14 cellular contexts compared by ENCODE assay signal in genomic region chr7:16260236-16260728, GRCh38.
DNase-seq lines count a peak whose midpoint lies in the region; ATAC-seq lines count a peak whose summit lies in the region.
"Had no signal": no experiment of that assay in that cellular context is flagged by ENCODE, and none has a peak within 500 bp of the region (broad histone marks: within the 10 kb centered on the region; RNA-seq: fewer than 3 reads in every experiment).

No MANE protein-coding gene starts in this region.

- ATAC-seq in GM18907 (IDR thresholded peaks at IDR 0.05; ENCODE audit: unreplicated experiment) (peak; percentile 85), GM21619 (IDR thresholded peaks at IDR 0.05; ENCODE audit: unreplicated experiment) (peak; percentile 88), HG03378 (IDR thresholded peaks at IDR 0.05; ENCODE audit: unreplicated experiment) (peak; percentile 51)
- ATAC-seq in stimulated activated effector memory CD8-positive, alpha-beta T cell treated with anti-CD3 and anti-CD28 coated beads, Interleukin-12 subunit alpha, Interleukin-12 subunit beta, amount 100 ng/mL, for 72 hours = no peak
- ATAC-seq in activated naive CD8-positive, alpha-beta T cell treated with anti-CD3 and anti-CD28 coated beads, Interleukin-2, amount 50 U/mL, for 24 hours = no peak
- ATAC-seq in activated naive CD4-positive, alpha-beta T cell treated with anti-CD3 and anti-CD28 coated beads, Interleukin-2, amount 50 U/mL, for 72 hours = no peak
- ATAC-seq: left ventricle myocardium superior had no signal

- no peaks in the 10 kb centered on the region for H3K9me3 Mint-ChIP-seq in stimulated activated effector memory CD8-positive, alpha-beta T cell treated with anti-CD3 and anti-CD28 coated beads, Interleukin-12 subunit alpha, Interleukin-12 subunit beta, amount 100 ng/mL, for 72 hours
- H3K9me3 Mint-ChIP-seq in activated T-helper 2 cell treated with anti-CD3 and anti-CD28 coated beads, Interferon-gamma antibody, Interleukin-2, Interleukin-4, amounts not matched to agents 10 μg/mL and 5 μg/mL and 100 μg/mL, durations not matched to agents 14 hours and 24 hours and 36 hours = peaks cover 2% of the 10 kb centered on the region
- no peaks in the 10 kb centered on the region for H3K9me3 Mint-ChIP-seq in activated naive CD8-positive, alpha-beta T cell treated with anti-CD3 and anti-CD28 coated beads, Interleukin-2, amount 50 U/mL, for 24 hours
- H3K9me3 Mint-ChIP-seq in activated naive CD4-positive, alpha-beta T cell treated with anti-CD3 and anti-CD28 coated beads, Interleukin-2, amount 50 U/mL, for 72 hours = no peaks in the 10 kb centered on the region

- H3K27ac Mint-ChIP-seq in stimulated activated effector memory CD8-positive, alpha-beta T cell treated with anti-CD3 and anti-CD28 coated beads, Interleukin-12 subunit alpha, Interleukin-12 subunit beta, amount 100 ng/mL, for 72 hours = no peak overlapping the region
- no peak overlapping the region for H3K27ac Mint-ChIP-seq in activated T-helper 2 cell treated with anti-CD3 and anti-CD28 coated beads, Interferon-gamma antibody, Interleukin-2, Interleukin-4, amounts not matched to agents 10 μg/mL and 5 μg/mL and 100 μg/mL, durations not matched to agents 14 hours and 24 hours and 36 hours
- H3K27ac Mint-ChIP-seq in activated naive CD8-positive, alpha-beta T cell treated with anti-CD3 and anti-CD28 coated beads, Interleukin-2, amount 50 U/mL, for 24 hours = no peak overlapping the region
- no peak overlapping the region for H3K27ac Mint-ChIP-seq in activated naive CD4-positive, alpha-beta T cell treated with anti-CD3 and anti-CD28 coated beads, Interleukin-2, amount 50 U/mL, for 72 hours
- H3K27ac Mint-ChIP-seq: brain had no signal

- no peaks in the 10 kb centered on the region for H3K36me3 Mint-ChIP-seq in stimulated activated effector memory CD8-positive, alpha-beta T cell treated with anti-CD3 and anti-CD28 coated beads, Interleukin-12 subunit alpha, Interleukin-12 subunit beta, amount 100 ng/mL, for 72 hours
- no peaks in the 10 kb centered on the region for H3K36me3 Mint-ChIP-seq in activated T-helper 2 cell treated with anti-CD3 and anti-CD28 coated beads, Interferon-gamma antibody, Interleukin-2, Interleukin-4, amounts not matched to agents 10 μg/mL and 5 μg/mL and 100 μg/mL, durations not matched to agents 14 hours and 24 hours and 36 hours (ENCODE audit: low read depth)
- peaks cover 2% of the 10 kb centered on the region for H3K36me3 Mint-ChIP-seq in activated naive CD8-positive, alpha-beta T cell treated with anti-CD3 and anti-CD28 coated beads, Interleukin-2, amount 50 U/mL, for 24 hours (ENCODE audit: low read depth)
- peaks cover 0 to 7% of the 10 kb centered on the region in 2 donors for H3K36me3 Mint-ChIP-seq in activated naive CD4-positive, alpha-beta T cell treated with anti-CD3 and anti-CD28 coated beads, Interleukin-2, amount 50 U/mL, for 72 hours

- DNase-seq in amniotic epithelial cell (ENCODE audit: low read depth) = peak; percentile 57
- no peak for DNase-seq in stimulated activated effector memory CD8-positive, alpha-beta T cell treated with anti-CD3 and anti-CD28 coated beads, Interleukin-12 subunit alpha, Interleukin-12 subunit beta, amount 100 ng/mL, for 72 hours (ENCODE audit: low spot score in 2 of 2)
- DNase-seq in activated T-helper 2 cell treated with anti-CD3 and anti-CD28 coated beads, Interferon-gamma antibody, Interleukin-2, Interleukin-4, amounts not matched to agents 10 μg/mL and 5 μg/mL and 100 μg/mL, durations not matched to agents 14 hours and 24 hours and 36 hours (ENCODE audit: low spot score) = no peak
- no peak for DNase-seq in activated naive CD8-positive, alpha-beta T cell treated with anti-CD3 and anti-CD28 coated beads, Interleukin-2, amount 50 U/mL, for 24 hours
- no peak for DNase-seq in activated naive CD4-positive, alpha-beta T cell treated with anti-CD3 and anti-CD28 coated beads, Interleukin-2, amount 50 U/mL, for 72 hours (ENCODE audit: low spot score in 2 of 2)
- DNase-seq: activated CD8-positive, alpha-beta memory T cell treated with anti-CD3 and anti-CD28 coated beads for 24 hours; activated gamma-delta T cell treated with Interleukin-2 at 50 U/mL for 16 hours; left ventricle myocardium superior; PC-9; upper lobe of left lung had no signal

- no peak overlapping the region for H3K4me3 Mint-ChIP-seq in stimulated activated effector memory CD8-positive, alpha-beta T cell treated with anti-CD3 and anti-CD28 coated beads, Interleukin-12 subunit alpha, Interleukin-12 subunit beta, amount 100 ng/mL, for 72 hours
- H3K4me3 Mint-ChIP-seq in activated T-helper 2 cell treated with anti-CD3 and anti-CD28 coated beads, Interferon-gamma antibody, Interleukin-2, Interleukin-4, amounts not matched to agents 10 μg/mL and 5 μg/mL and 100 μg/mL, durations not matched to agents 14 hours and 24 hours and 36 hours (ENCODE audit: low read depth) = no peak overlapping the region
- no peak overlapping the region for H3K4me3 Mint-ChIP-seq in activated naive CD8-positive, alpha-beta T cell treated with anti-CD3 and anti-CD28 coated beads, Interleukin-2, amount 50 U/mL, for 24 hours
- H3K4me3 Mint-ChIP-seq: brain had no signal

- no peaks in the 10 kb centered on the region for H3K27me3 Mint-ChIP-seq in activated T-helper 2 cell treated with anti-CD3 and anti-CD28 coated beads, Interferon-gamma antibody, Interleukin-2, Interleukin-4, amounts not matched to agents 10 μg/mL and 5 μg/mL and 100 μg/mL, durations not matched to agents 14 hours and 24 hours and 36 hours (ENCODE audit: low read depth)
- H3K27me3 Mint-ChIP-seq in activated naive CD8-positive, alpha-beta T cell treated with anti-CD3 and anti-CD28 coated beads, Interleukin-2, amount 50 U/mL, for 24 hours = no peaks in the 10 kb centered on the region

- H3K4me1 Mint-ChIP-seq in stimulated activated effector memory CD8-positive, alpha-beta T cell treated with anti-CD3 and anti-CD28 coated beads, Interleukin-12 subunit alpha, Interleukin-12 subunit beta, amount 100 ng/mL, for 72 hours = no peaks in the 10 kb centered on the region
- H3K4me1 Mint-ChIP-seq in activated T-helper 2 cell treated with anti-CD3 and anti-CD28 coated beads, Interferon-gamma antibody, Interleukin-2, Interleukin-4, amounts not matched to agents 10 μg/mL and 5 μg/mL and 100 μg/mL, durations not matched to agents 14 hours and 24 hours and 36 hours (ENCODE audit: low read depth) = peaks cover 11% of the 10 kb centered on the region
- H3K4me1 Mint-ChIP-seq in activated naive CD8-positive, alpha-beta T cell treated with anti-CD3 and anti-CD28 coated beads, Interleukin-2, amount 50 U/mL, for 24 hours = peaks cover 2% of the 10 kb centered on the region
- H3K4me1 Mint-ChIP-seq: brain had no signal

- intact Hi-C loops in activated T-helper 2 cell treated with anti-CD3 and anti-CD28 coated beads, Interferon-gamma antibody, Interleukin-2, Interleukin-4, amounts not matched to agents 10 μg/mL and 5 μg/mL and 100 μg/mL, durations not matched to agents 14 hours and 24 hours and 36 hours (cut with micrococcal nuclease) = no loop called here

Comparison
In these comparisons a context has a peak if more than half of its experiments do, and no peak if none do; other contexts are left out.
1. ATAC-seq: peak in GM18907 (single experiment), GM21619 (single experiment) and HG03378 (single experiment); none in stimulated activated effector memory CD8-positive, alpha-beta T cell treated with anti-CD3 and anti-CD28 coated beads, Interleukin-12 subunit alpha, Interleukin-12 subunit beta, amount 100 ng/mL, for 72 hours (single experiment), activated naive CD8-positive, alpha-beta T cell treated with anti-CD3 and anti-CD28 coated beads, Interleukin-2, amount 50 U/mL, for 24 hours (single experiment) and activated naive CD4-positive, alpha-beta T cell treated with anti-CD3 and anti-CD28 coated beads, Interleukin-2, amount 50 U/mL, for 72 hours (0 of 2).